22 cellular contexts compared by ENCODE assay signal in genomic region chr7:33732462-33732861, GRCh38.
"Had no signal": no experiment of that assay in that cellular context is flagged by ENCODE, and none has a peak within 500 bp of the region (broad histone marks: within the 10 kb centered on the region; RNA-seq: fewer than 3 reads in every experiment).

No MANE protein-coding gene starts in this region.

- H3K4me1 Mint-ChIP-seq: IgD-negative memory B cell had no signal

- H3K27ac Mint-ChIP-seq: IgD-negative memory B cell had no signal

- H3K9ac ChIP-seq: KMS-11, SK-N-SH had no signal

- H3K4me3 ChIP-seq: K562 had no signal

- FAIRE-seq: K562, RCC 7860 had no signal

- H3K4me2 ChIP-seq: KMS-11, SK-N-SH had no signal

- ATAC-seq: K562 had no signal

- DNase-seq: Kasumi-1, MM.1S, NCI-H1092 treated with DMSO at 0.1 percent for 48 hours, NCI-H1436, NCI-H187, NCI-H2029, NCI-H2081 treated with DMSO at 0.1 percent for 48 hours, NCI-H2171, NCI-H226, NCI-H446, NCI-H510A, NCI-H524 treated with DMSO at 0.1 percent for 48 hours, NCI-H69, NCI-H774, Right ventricle myocardium superior, RPMI8226, SIG-M5, SK-N-SH had no signal

- H3K27me3 Mint-ChIP-seq: IgD-negative memory B cell had no signal

- H3K9me3 ChIP-seq: SK-N-SH had no signal

- H3K27ac ChIP-seq: KMS-11 had no signal

- H3K4me3 Mint-ChIP-seq: IgD-negative memory B cell had no signal
